Comparison of ENCODE assay signal across 27 cellular contexts in genomic region chr17:37045271-37045946, GRCh38.
DNase-seq lines count a peak whose midpoint lies in the region; ATAC-seq and TF ChIP-seq lines count a peak whose summit lies in the region.
"Had no signal": no experiment of that assay in that cellular context is flagged by ENCODE, and none has a peak within 500 bp of the region (broad histone marks: within the 10 kb centered on the region; RNA-seq: fewer than 3 reads in every experiment).

No MANE protein-coding gene starts in this region.

- peaks cover 9% of the 10 kb centered on the region for H3K4me1 Mint-ChIP-seq in stimulated activated naive CD8-positive, alpha-beta T cell treated with anti-CD3 and anti-CD28 coated beads, Interleukin-15, Interleukin-2, amounts not matched to agents 100 ng/mL and 50 ng/mL, for 24 hours (ENCODE audit: low read depth)
- H3K4me1 Mint-ChIP-seq in stimulated activated naive CD8-positive, alpha-beta T cell treated with anti-CD3 and anti-CD28 coated beads, Interleukin-15, amount 100 ng/mL, for 72 hours: peaks cover 18% of the 10 kb centered on the region

- no peaks in the 10 kb centered on the region for H3K9me3 ChIP-seq in prostate gland
- no peaks in the 10 kb centered on the region for H3K9me3 ChIP-seq in gastroesophageal sphincter
- H3K9me3 ChIP-seq: uterus had no signal

- no peak overlapping the region for H3K4me3 Mint-ChIP-seq in stimulated activated naive CD8-positive, alpha-beta T cell treated with anti-CD3 and anti-CD28 coated beads, Interleukin-15, Interleukin-2, amounts not matched to agents 100 ng/mL and 50 ng/mL, for 24 hours
- H3K4me3 Mint-ChIP-seq in stimulated activated naive CD8-positive, alpha-beta T cell treated with anti-CD3 and anti-CD28 coated beads, Interleukin-15, amount 100 ng/mL, for 72 hours: no peak overlapping the region
- H3K4me3 Mint-ChIP-seq: activated CD4-positive, alpha-beta T cell treated with anti-CD3 and anti-CD28 coated beads, Interleukin-2, amount 10 ng/mL, durations not matched to agents 24 days and 14 days; CD4-positive, CD25-positive, alpha-beta regulatory T cell; nephron had no signal

- H3K36me3 ChIP-seq in prostate gland (no peaks in the 10 kb centered on the region), gastroesophageal sphincter (peaks cover 0 to 46% of the 10 kb centered on the region in 2 donors)
- H3K36me3 ChIP-seq: uterus had no signal

- no peak for TF ChIP-seq CTCF in prostate gland (IDR thresholded peaks at IDR 0.05)
- TF ChIP-seq CTCF in gastroesophageal sphincter (IDR thresholded peaks at IDR 0.05): no peak
- TF ChIP-seq CTCF in GM13976 (IDR thresholded peaks at IDR 0.05; ENCODE audit: borderline replicate concordance, control extremely low read depth, extremely low read depth, insufficient read depth, missing control alignments): no peak

- H3K4me3 ChIP-seq in prostate gland (no peak overlapping the region), gastroesophageal sphincter (no peak overlapping the region)
- H3K4me3 ChIP-seq: uterus had no signal

- no peaks in the 10 kb centered on the region for H3K27me3 Mint-ChIP-seq in stimulated activated naive CD8-positive, alpha-beta T cell treated with anti-CD3 and anti-CD28 coated beads, Interleukin-15, Interleukin-2, amounts not matched to agents 100 ng/mL and 50 ng/mL, for 24 hours
- no peaks in the 10 kb centered on the region for H3K27me3 Mint-ChIP-seq in stimulated activated naive CD8-positive, alpha-beta T cell treated with anti-CD3 and anti-CD28 coated beads, Interleukin-15, amount 100 ng/mL, for 72 hours
- H3K27me3 Mint-ChIP-seq: activated CD4-positive, alpha-beta T cell treated with anti-CD3 and anti-CD28 coated beads, Interleukin-2, amount 10 ng/mL, durations not matched to agents 24 days and 14 days; CD4-positive, CD25-positive, alpha-beta regulatory T cell had no signal

- H3K4me1 ChIP-seq in prostate gland (replicated peaks) (no peaks in the 10 kb centered on the region), gastroesophageal sphincter (peaks cover 0 to 3% (median 0%) of the 10 kb centered on the region in 3 donors)
- H3K4me1 ChIP-seq: uterus had no signal

- H3K27me3 ChIP-seq in prostate gland (replicated peaks; ENCODE audit: insufficient read depth) (no peaks in the 10 kb centered on the region), gastroesophageal sphincter (no peaks in the 10 kb centered on the region)
- H3K27me3 ChIP-seq: uterus had no signal

- no peaks in the 10 kb centered on the region for H3K9me3 Mint-ChIP-seq in stimulated activated naive CD8-positive, alpha-beta T cell treated with anti-CD3 and anti-CD28 coated beads, Interleukin-15, Interleukin-2, amounts not matched to agents 100 ng/mL and 50 ng/mL, for 24 hours
- H3K9me3 Mint-ChIP-seq in stimulated activated naive CD8-positive, alpha-beta T cell treated with anti-CD3 and anti-CD28 coated beads, Interleukin-15, amount 100 ng/mL, for 72 hours: no peaks in the 10 kb centered on the region
- H3K9me3 Mint-ChIP-seq: activated CD4-positive, alpha-beta T cell treated with anti-CD3 and anti-CD28 coated beads, Interleukin-2, amount 10 ng/mL, durations not matched to agents 24 days and 14 days; CD4-positive, CD25-positive, alpha-beta regulatory T cell; nephron had no signal

- in situ Hi-C loops in GM13976 (cut with MboI; ENCODE audit: low sequenced_read_pairs, unreplicated experiment): no loop called here

- ATAC-seq in stimulated activated naive CD8-positive, alpha-beta T cell treated with anti-CD3 and anti-CD28 coated beads, Interleukin-15, amount 100 ng/mL, for 72 hours: no peak
- ATAC-seq in gastroesophageal sphincter: no peak

- H3K27ac Mint-ChIP-seq in stimulated activated naive CD8-positive, alpha-beta T cell treated with anti-CD3 and anti-CD28 coated beads, Interleukin-15, Interleukin-2, amounts not matched to agents 100 ng/mL and 50 ng/mL, for 24 hours: peak overlapping the region; percentile 39
- peak overlapping the region in 1 of 2 donors; percentile 23 for H3K27ac Mint-ChIP-seq in stimulated activated naive CD8-positive, alpha-beta T cell treated with anti-CD3 and anti-CD28 coated beads, Interleukin-15, amount 100 ng/mL, for 72 hours
- H3K27ac Mint-ChIP-seq: activated CD4-positive, alpha-beta T cell treated with anti-CD3 and anti-CD28 coated beads, Interleukin-2, amount 10 ng/mL, durations not matched to agents 24 days and 14 days had no signal

- peaks cover 21% of the 10 kb centered on the region for H3K36me3 Mint-ChIP-seq in stimulated activated naive CD8-positive, alpha-beta T cell treated with anti-CD3 and anti-CD28 coated beads, Interleukin-15, Interleukin-2, amounts not matched to agents 100 ng/mL and 50 ng/mL, for 24 hours (ENCODE audit: low read depth)

- intact Hi-C loops in prostate gland (cut with DNase I): no loop called here

- WGBS in prostate gland: 89% methylated on average over 8 of the region's 8 CpGs
- WGBS in gastroesophageal sphincter (ENCODE audit: low coverage in 1 of 2), 2 donors: 66 to 78% methylated on average over 5 to 8 of the region's 8 CpGs

- no peak for TF ChIP-seq POLR2A in prostate gland (IDR thresholded peaks at IDR 0.05)
- no peak for TF ChIP-seq POLR2A in gastroesophageal sphincter (IDR thresholded peaks at IDR 0.05)

- H3K27ac ChIP-seq in prostate gland: no peak overlapping the region
- no peak overlapping the region for H3K27ac ChIP-seq in gastroesophageal sphincter
- H3K27ac ChIP-seq: uterus had no signal

- no peak for DNase-seq in stimulated activated naive CD8-positive, alpha-beta T cell treated with anti-CD3 and anti-CD28 coated beads, Interleukin-15, amount 100 ng/mL, for 72 hours
- peak; percentile 39 for DNase-seq in NCI-H2227 (lab: John Stamatoyannopoulos, UW; ENCODE audit: unreplicated experiment)
- DNase-seq in islet precursor cell: peak; percentile 71
- no peak for DNase-seq in NCI-H2196 (lab: John Stamatoyannopoulos, UW; ENCODE audit: unreplicated experiment)
- no peak for DNase-seq in prostate gland (ENCODE audit: low spot score)
- no peak for DNase-seq in GM13976 (ENCODE audit: low spot score)
- DNase-seq: ACHN; activated CD4-positive, alpha-beta T cell treated with anti-CD3 and anti-CD28 coated beads, Interleukin-2, amount 10 ng/mL, durations not matched to agents 24 days and 14 days; activated CD8-positive, alpha-beta memory T cell treated with anti-CD3 and anti-CD28 coated beads, Interleukin-2, amount 50 U/mL, for 48 hours; activated gamma-delta T cell treated with Interleukin-2 at 50 U/mL for 16 hours; amniotic stem cell; CD4-positive, CD25-positive, alpha-beta regulatory T cell; central memory CD4-positive, alpha-beta T cell; DMS53; erythroblast; KG1; mesendoderm; NCI-H1048; NCI-H524 treated with DMSO at 0.1 percent for 48 hours; OCI-M1; SHP77 treated with DMSO at 0.1 percent for 48 hours; small intestine; stimulated activated CD4-positive, alpha-beta T cell treated with anti-CD3 and anti-CD28 coated beads, Interleukin-4, amount 100 ng/mL, for 4 hours; uterus had no signal

- no peak for TF ChIP-seq EP300 in gastroesophageal sphincter (IDR thresholded peaks at IDR 0.05)

Comparison
In these comparisons a context has a peak if more than half of its experiments do, and no peak if none do; other contexts are left out.
1. DNase-seq: peak in NCI-H2227 (single experiment) and islet precursor cell (single experiment); none in stimulated activated naive CD8-positive, alpha-beta T cell treated with anti-CD3 and anti-CD28 coated beads, Interleukin-15, amount 100 ng/mL, for 72 hours (0 of 2), NCI-H2196 (single experiment), prostate gland (single experiment) and GM13976 (single experiment).